ENCODE assay signal across 8 cellular contexts in the genomic region with DNA sequence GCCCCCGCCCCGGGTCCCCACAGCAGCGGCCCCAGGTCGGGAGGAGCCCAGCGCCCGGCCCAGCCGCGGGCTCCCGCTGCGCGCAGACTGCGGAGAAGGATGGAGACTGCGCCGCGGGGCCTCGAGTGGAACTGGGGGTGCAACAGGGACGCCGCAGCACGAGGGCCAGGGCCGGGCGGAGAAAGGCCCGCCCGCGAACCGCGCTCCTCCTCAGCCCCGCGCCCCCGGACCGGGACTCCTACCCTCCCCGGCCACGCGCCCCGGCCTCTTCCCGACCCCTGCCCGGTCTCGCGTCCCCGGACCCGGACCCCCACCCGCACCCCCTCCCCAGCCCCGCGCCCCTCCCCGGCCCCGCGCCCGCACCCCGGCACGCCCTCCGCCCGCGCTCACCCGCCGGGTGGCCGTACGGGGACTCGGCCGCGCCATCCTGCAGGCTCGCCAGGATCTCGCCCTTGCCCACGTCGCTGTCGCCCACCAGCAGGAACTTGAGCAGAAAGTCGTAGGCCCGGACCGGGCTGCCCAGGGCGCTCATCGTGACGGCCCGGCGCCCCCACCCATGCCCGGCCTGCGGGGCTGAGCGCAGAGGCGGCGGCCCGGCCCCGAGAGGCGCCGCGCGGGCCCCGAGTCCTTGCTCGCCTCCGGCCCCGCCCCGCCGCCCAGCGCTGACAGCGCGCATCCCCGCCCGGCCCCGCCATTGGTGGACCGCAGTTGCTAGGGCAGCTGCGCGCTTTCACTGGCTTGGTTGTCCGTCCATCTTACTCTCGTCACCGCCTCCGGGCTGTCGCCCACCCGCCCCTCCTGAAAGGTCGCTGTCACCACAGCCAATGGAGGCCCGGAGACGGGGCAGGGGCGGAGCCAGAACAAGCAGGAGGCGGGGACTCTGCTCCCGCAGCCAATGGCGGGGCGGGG. TPM values are rescaled to one million over a fixed set of nuclear protein-coding genes. Genes with fewer than 3 reads are reported as not detected.
DNase-seq lines count a peak whose midpoint lies in the region; ATAC-seq and TF ChIP-seq lines count a peak whose summit lies in the region.

A gene with protein sequence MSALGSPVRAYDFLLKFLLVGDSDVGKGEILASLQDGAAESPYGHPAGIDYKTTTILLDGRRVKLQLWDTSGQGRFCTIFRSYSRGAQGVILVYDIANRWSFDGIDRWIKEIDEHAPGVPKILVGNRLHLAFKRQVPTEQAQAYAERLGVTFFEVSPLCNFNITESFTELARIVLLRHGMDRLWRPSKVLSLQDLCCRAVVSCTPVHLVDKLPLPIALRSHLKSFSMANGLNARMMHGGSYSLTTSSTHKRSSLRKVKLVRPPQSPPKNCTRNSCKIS (minus strand): TSS at position 634 of the 909 bp plus-strand sequence. CDS start 102 bp downstream, at position 532.

- 1% methylated on average over 71 of the region's 112 CpGs for WGBS in mesenchymal stem cell

- H2BK15ac ChIP-seq in mesenchymal stem cell (ENCODE audit: low read depth, poor library complexity, severe bottlenecking), result no peak within 1 kb of the TSS

- peak within 1 kb of the TSS; percentile 99 for H3K4me2 ChIP-seq in mesenchymal stem cell (ENCODE audit: low read length, poor library complexity, severe bottlenecking)

- peaks cover 4% of the 10 kb centered on the region for H3K4me1 Mint-ChIP-seq in Caco-2 (ENCODE audit: low read depth, unreplicated experiment)

- no peak within 1 kb of the TSS for H4K8ac ChIP-seq in mesenchymal stem cell (ENCODE audit: low read length)

- H3K79me1 ChIP-seq in mesenchymal stem cell (replicated peaks; ENCODE audit: low read length, poor library complexity, severe bottlenecking), result peaks cover 15% of the 10 kb centered on the region

- H3K4me3 ChIP-seq in Caco-2 (ENCODE audit: low read depth, low read length) (peak within 1 kb of the TSS; percentile 77), mesenchymal stem cell (ENCODE audit: insufficient read depth in 1 of 2, low read depth in 1 of 2, low read length in 2 of 2) (peak within 1 kb of the TSS; percentile 83 to 85)

- peaks cover 8% of the 10 kb centered on the region for H3K36me3 Mint-ChIP-seq in Caco-2 (ENCODE audit: insufficient read depth, unreplicated experiment)

- H4K91ac ChIP-seq in mesenchymal stem cell (ENCODE audit: low read length), result peak within 1 kb of the TSS; percentile 1

- H3K4me3 Mint-ChIP-seq in Caco-2 (ENCODE audit: unreplicated experiment), result peak within 1 kb of the TSS; percentile 84

- no peak within 1 kb of the TSS for H2AK5ac ChIP-seq in mesenchymal stem cell (ENCODE audit: low read length, severe bottlenecking)

- H3K9me3 ChIP-seq in Caco-2 (peaks cover 8% of the 10 kb centered on the region), mesenchymal stem cell (ENCODE audit: control insufficient read depth, low read length) (peaks cover 11% of the 10 kb centered on the region)

- H3K27ac Mint-ChIP-seq in Caco-2 (ENCODE audit: unreplicated experiment), result peak within 1 kb of the TSS; percentile 61

- H3K27ac ChIP-seq in mesenchymal stem cell (ENCODE audit: low read length, poor library complexity, severe bottlenecking), result no peak within 1 kb of the TSS

- BruUV-seq in Caco-2 (replicated peaks; lab: Mats Ljungman, UMichigan), result no TSS peak

- in situ Hi-C loops in endometrial microvascular endothelial cells (cut with HindIII; ENCODE audit: inconsistent ontology term, low pct_unique_long_range_greater_than_20kb, low sequenced_read_pairs), result no loop called here

- H3K27me3 Mint-ChIP-seq in Caco-2 (ENCODE audit: insufficient read depth, unreplicated experiment), result no peaks in the 10 kb centered on the region

- CTCF ChIA-PET in Caco-2 (lab: Charles Lee), result no interaction called here

- H3K4me1 ChIP-seq in Caco-2, result peaks cover 19% of the 10 kb centered on the region
- H3K4me1 ChIP-seq in mesenchymal stem cell (ENCODE audit: control insufficient read depth, insufficient read depth, low read depth, low read length), result peaks cover 24% of the 10 kb centered on the region

- H3K36me3 ChIP-seq in Caco-2 (ENCODE audit: control insufficient read depth, insufficient read depth, low read length) (no peaks in the 10 kb centered on the region), mesenchymal stem cell (ENCODE audit: control insufficient read depth in 1 of 2, insufficient read depth in 2 of 2, low read depth in 1 of 2, low read length in 2 of 2) (peaks cover 0 to 10% of the 10 kb centered on the region in 2 experiments)

- peak within 1 kb of the TSS; percentile 64 for H3K9ac ChIP-seq in mesenchymal stem cell (ENCODE audit: low read length)

- no peak within 1 kb of the TSS for H2BK12ac ChIP-seq in mesenchymal stem cell (ENCODE audit: low read length in 2 of 2)

- peak; percentile 99 to 100 for DNase-seq in Caco-2
- DNase-seq in HT-29 (ENCODE audit: low spot score), result peak; percentile 98
- peak; percentile 98 for DNase-seq in NOMO-1 treated with DMSO at 0.1 percent for 48 hours (lab: John Stamatoyannopoulos, UW; ENCODE audit: unreplicated experiment)
- DNase-seq in activated CD8-positive, alpha-beta memory T cell treated with anti-CD3 and anti-CD28 coated beads, Interleukin-2, amount 50 U/mL, for 24 hours (ENCODE audit: extremely low read depth), result peak; percentile 95
- DNase-seq in mesenchymal stem cell, result peak; percentile 98
- DNase-seq in stimulated activated CD8-positive, alpha-beta memory T cell treated with anti-CD3 and anti-CD28 coated beads, Interleukin-12 subunit alpha, Interleukin-12 subunit beta, amount 100 ng/mL, for 1 hour (ENCODE audit: low read depth), result peak; percentile 97

- peaks cover 12% of the 10 kb centered on the region for H3K9me3 Mint-ChIP-seq in Caco-2 (ENCODE audit: unreplicated experiment)

- no peak for TF ChIP-seq CTCF in Caco-2 (IDR thresholded peaks at IDR 0.05; ENCODE audit: insufficient read depth in 1 of 2, low read depth in 1 of 2, low read length in 1 of 2, severe bottlenecking in 1 of 2, unreplicated experiment in 1 of 2)

- intact Hi-C loops in Caco-2 (cut with micrococcal nuclease; ENCODE audit: unreplicated experiment), result loop anchor here (2.0 kb wide), 1 partner anchor 18 kb away; the partner anchor contains the start of gene FN3KRP

- H3K23ac ChIP-seq in mesenchymal stem cell (ENCODE audit: low read length in 2 of 2), result peak within 1 kb of the TSS in 1 of 2 experiments; percentile 75

- peak within 1 kb of the TSS in 1 of 2 experiments; percentile 88 for H3K4ac ChIP-seq in mesenchymal stem cell (ENCODE audit: low read depth in 1 of 2, low read length in 2 of 2)

- peak within 1 kb of the TSS in 1 of 2 experiments; percentile 45 for H3K14ac ChIP-seq in mesenchymal stem cell (ENCODE audit: low read length in 2 of 2)

- peak; percentile 90 for ATAC-seq in GM21367 (IDR thresholded peaks at IDR 0.05; ENCODE audit: unreplicated experiment)

- H2AFZ ChIP-seq in mesenchymal stem cell (ENCODE audit: low read depth, low read length), result peak within 1 kb of the TSS; percentile 92

- H2BK5ac ChIP-seq in mesenchymal stem cell (ENCODE audit: low read depth, low read length, poor library complexity, severe bottlenecking), result no peak within 1 kb of the TSS

- POLR2A ChIA-PET in Caco-2 (lab: Charles Lee), result interaction anchor here (0.6 kb wide), 1 partner anchor 191 kb away, joined by 5 read pairs; no protein-coding TSS in a partner anchor

- H3K18ac ChIP-seq in mesenchymal stem cell (ENCODE audit: low read depth in 1 of 2, low read length in 2 of 2), result peak within 1 kb of the TSS; percentile 8 to 93

- no peak within 1 kb of the TSS for H2BK120ac ChIP-seq in mesenchymal stem cell (ENCODE audit: low read depth, low read length)

- no peaks in the 10 kb centered on the region for H3K27me3 ChIP-seq in Caco-2 (replicated peaks; ENCODE audit: control insufficient read depth, insufficient read depth, low read length)
- H3K27me3 ChIP-seq in mesenchymal stem cell (ENCODE audit: control insufficient read depth in 1 of 2, insufficient read depth in 1 of 2, low read length in 2 of 2), result peaks cover 4 to 6% of the 10 kb centered on the region in 2 experiments

RNA-seq across cellular contexts. Expression of the gene that starts here (rescaled TPM):
- total RNA-seq in Caco-2 (2022) (6.3 and 8.8 TPM in 2 replicates), endometrial microvascular endothelial cells (ENCODE audit: inconsistent ontology term) (11.9 TPM)
- total RNA-seq in HT-29 (2014; rRNA removed; shearing (Covaris generic)), result 37.9 and 38.9 TPM in 2 replicates
- polyA plus RNA-seq in mesenchymal stem cell (2013, experiment 1 of 2), result 8.5 TPM
- polyA plus RNA-seq in mesenchymal stem cell (2013, experiment 2 of 2), result 7.7 TPM
